ENCODE assay signal across 8 cellular contexts in the genomic region with DNA sequence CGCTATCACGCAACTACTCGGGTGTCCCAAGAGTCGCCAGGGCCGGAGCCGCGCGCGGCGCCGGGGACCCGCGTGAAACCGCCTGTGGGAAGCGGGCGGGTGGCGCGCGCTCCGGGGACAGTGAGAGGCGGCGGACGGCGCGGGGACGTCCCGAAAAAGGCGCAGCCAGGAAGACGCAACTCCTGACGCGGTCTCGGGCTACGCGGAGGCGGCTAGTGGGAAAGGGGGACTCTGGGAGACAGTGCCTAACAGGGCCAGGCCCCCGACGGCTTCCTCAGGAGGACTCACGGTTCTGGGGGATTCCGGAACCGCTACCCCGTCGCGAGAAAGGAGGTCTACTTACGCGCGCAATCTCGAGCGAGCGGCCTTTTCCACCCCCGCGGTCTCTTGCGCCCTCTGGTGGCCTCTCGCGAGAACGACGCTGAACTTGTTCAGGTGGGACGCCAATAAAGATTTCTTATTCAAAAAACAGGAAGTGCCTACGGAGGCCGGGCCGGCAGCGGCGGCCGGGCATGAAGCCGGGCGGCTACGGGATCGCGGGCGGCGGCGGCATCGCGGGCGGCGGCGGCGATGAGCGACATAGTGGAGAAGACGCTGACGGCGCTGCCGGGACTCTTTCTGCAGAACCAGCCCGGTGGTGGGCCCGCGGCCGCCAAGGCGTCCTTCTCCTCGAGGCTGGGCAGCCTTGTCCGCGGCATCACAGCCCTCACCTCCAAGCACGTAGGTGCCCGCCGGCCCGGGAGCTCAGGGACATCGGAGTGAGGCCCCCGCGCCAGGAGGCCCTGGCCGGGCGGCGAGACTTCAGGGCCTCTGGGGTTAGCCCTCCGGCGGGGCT. TPM values are rescaled to one million over a fixed set of nuclear protein-coding genes. Genes with fewer than 3 reads are reported as not detected.
DNase-seq lines count a peak whose midpoint lies in the region; ATAC-seq lines count a peak whose summit lies in the region.

A gene (plus strand): TSS at position 475 of the 835 bp plus-strand sequence. CDS start 96 bp downstream, at position 571.

- ATAC-seq in GM21360 (IDR thresholded peaks at IDR 0.05; ENCODE audit: unreplicated experiment), result peak; percentile 42

- in situ Hi-C loops in Caki2 (cut with HindIII; ENCODE audit: low pct_unique_long_range_greater_than_20kb, low sequenced_read_pairs), result no loop called here

- DNase-seq in Caki2 (ENCODE audit: low read depth), result peak; percentile 90
- DNase-seq in HT1080 (ENCODE audit: low read depth), result peak; percentile 88
- peak; percentile 98 for DNase-seq in NK-92 treated with Interleukin-12 subunit alpha and Interleukin-12 subunit beta, amount 100 ng/mL, for 24 hours (lab: John Stamatoyannopoulos, UW)
- peak; percentile 98 for DNase-seq in activated CD8-positive, alpha-beta memory T cell treated with anti-CD3 and anti-CD28 coated beads for 24 hours
- DNase-seq in effector CD8-positive, alpha-beta T cell (lab: John Stamatoyannopoulos, UW), result peak; percentile 95
- peak; percentile 94 for DNase-seq in medulla oblongata (ENCODE audit: extremely low spot score)
- peak; percentile 84 to 91 (median 88) for DNase-seq in stimulated activated CD4-positive, alpha-beta T cell treated with anti-CD3 and anti-CD28 coated beads, TNF-alpha, amount 100 ng/mL, for 48 hours (ENCODE audit: low read depth in 3 of 3)

RNA-seq across cellular contexts. Expression of the gene that starts here (rescaled TPM):
- total RNA-seq in Caki2 (2014; rRNA removed; shearing (Covaris generic); ENCODE audit: low replicate concordance), result 6.5 and 7.7 TPM in 2 replicates
- total RNA-seq in HT1080 (2014; rRNA removed; shearing (Covaris generic)), result 4.5 and 6.5 TPM in 2 replicates
- 6.1 and 7.9 TPM in 2 replicates for polyA plus RNA-seq in HT1080 (2015; cell fraction: cytosol; rRNA removed)
- 8.3 and 10.7 TPM in 2 replicates for polyA plus RNA-seq in HT1080 (2015; cell fraction: nucleus; rRNA removed)

Comparison
In these comparisons a context has a peak if more than half of its experiments do, and no peak if none do; other contexts are left out.
1. Peak in every context shown above with its lines: DNase-seq and ATAC-seq.